In the genomic region with DNA sequence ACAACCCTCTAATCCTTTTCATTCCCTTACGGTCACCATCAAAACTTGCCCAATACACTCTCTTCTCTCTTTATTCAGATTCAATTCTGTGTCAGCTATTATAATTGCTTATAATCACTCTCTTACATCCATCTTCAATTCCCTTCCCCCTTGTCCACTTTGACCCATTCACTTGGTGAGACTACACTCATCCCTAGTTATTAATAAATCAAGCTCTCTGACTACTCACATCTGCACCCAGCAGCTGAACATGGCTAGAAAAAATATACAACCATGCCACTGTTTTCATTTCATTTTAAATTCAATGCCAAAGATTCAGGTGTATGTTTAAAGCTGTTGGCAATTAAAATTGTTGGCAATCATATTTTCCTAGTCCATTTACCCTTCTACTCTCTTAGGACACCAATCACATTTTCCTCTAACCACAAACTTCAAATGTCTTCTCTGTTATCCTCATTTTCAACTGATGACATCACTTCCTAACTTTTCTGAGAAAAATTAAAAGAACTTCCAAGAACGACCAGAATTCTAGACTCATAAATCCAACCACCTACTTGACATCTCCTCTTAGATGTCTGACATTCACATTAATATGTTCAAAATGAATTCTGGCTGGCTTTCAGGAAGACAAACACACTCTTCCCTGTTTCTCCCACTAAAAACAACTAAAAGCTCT, we compare ENCODE assay signal across 11 cellular contexts. TPM values are rescaled to one million over a fixed set of nuclear protein-coding genes. Genes with fewer than 3 reads are reported as not detected.
A peak's percentile ranks its signal among the peaks of the same experiment; 100 is the strongest.
DNase-seq lines count a peak whose midpoint lies in the region; ATAC-seq lines count a peak whose summit lies in the region.
"Had no signal": no experiment of that assay in that cellular context is flagged by ENCODE, and none has a peak within 500 bp of the region (broad histone marks: within the 10 kb centered on the region; RNA-seq: fewer than 3 reads in every experiment).

No MANE protein-coding gene starts in this region.

- H3K4me1 ChIP-seq in aorta (ENCODE audit: control insufficient read depth in 1 of 2, insufficient read depth in 2 of 2, low read length in 2 of 2) = peaks cover 0 to 10% of the 10 kb centered on the region in 2 donors

- no peaks in the 10 kb centered on the region for H3K36me3 ChIP-seq in aorta (ENCODE audit: control insufficient read depth in 1 of 2, insufficient read depth in 2 of 2, low read length in 1 of 2)

- H3K27me3 ChIP-seq in aorta (ENCODE audit: control insufficient read depth in 1 of 2, insufficient read depth in 2 of 2, low read length in 1 of 2) = no peaks in the 10 kb centered on the region
- H3K27me3 ChIP-seq: heart right ventricle had no signal

- peaks cover 11 to 45% of the 10 kb centered on the region in 2 donors for H3K36me3 Mint-ChIP-seq in activated naive CD4-positive, alpha-beta T cell treated with anti-CD3 and anti-CD28 coated beads, Interleukin-2, amount 50 U/mL, for 72 hours

- intact Hi-C loops in aorta (cut with DNase I) = no loop called here

- DNase-seq in A172 (ENCODE audit: low spot score) = peak; percentile 89
- peak; percentile 58 for DNase-seq in ELR (ENCODE audit: low read depth)
- DNase-seq in activated naive CD4-positive, alpha-beta T cell treated with anti-CD3 and anti-CD28 coated beads, Interleukin-2, amount 50 U/mL, for 72 hours (ENCODE audit: low spot score in 2 of 2) = no peak
- DNase-seq in hepatic stellate cell (ENCODE audit: low spot score) = peak; percentile 50
- DNase-seq in NCI-H146 treated with DMSO at 0.1 percent for 48 hours (lab: John Stamatoyannopoulos, UW; ENCODE audit: unreplicated experiment) = no peak
- DNase-seq in D341Med (ENCODE audit: low spot score) = no peak
- DNase-seq in aorta = no peak
- DNase-seq: cortex of kidney, heart right ventricle, NCI-H446 treated with DMSO at 0.1 percent for 48 hours had no signal

- ATAC-seq in activated naive CD4-positive, alpha-beta T cell treated with anti-CD3 and anti-CD28 coated beads, Interleukin-2, amount 50 U/mL, for 72 hours = peak; percentile 19 to 52
- ATAC-seq in GM18867 (IDR thresholded peaks at IDR 0.05; ENCODE audit: unreplicated experiment) (no peak), aorta (ENCODE audit: low FRiP score) (no peak)
- ATAC-seq: heart right ventricle had no signal

- WGBS in aorta, 2 donors = 48 to 49% methylated on average over 2 of the region's 2 CpGs

- peak overlapping the region; percentile 55 to 72 for H3K27ac Mint-ChIP-seq in activated naive CD4-positive, alpha-beta T cell treated with anti-CD3 and anti-CD28 coated beads, Interleukin-2, amount 50 U/mL, for 72 hours

- H3K27ac ChIP-seq in aorta (ENCODE audit: low read depth in 1 of 2, low read length in 2 of 2) = peak overlapping the region in 1 of 2 donors; percentile 49

- H3K9me3 Mint-ChIP-seq in activated naive CD4-positive, alpha-beta T cell treated with anti-CD3 and anti-CD28 coated beads, Interleukin-2, amount 50 U/mL, for 72 hours = peaks cover 0 to 20% of the 10 kb centered on the region in 2 donors

- H3K9me3 ChIP-seq in aorta (ENCODE audit: control insufficient read depth, low read length) = no peaks in the 10 kb centered on the region

- no peak overlapping the region for H3K4me3 ChIP-seq in aorta (ENCODE audit: low read length in 2 of 2)
- H3K4me3 ChIP-seq: heart right ventricle had no signal

RNA-seq across cellular contexts. Expression of a gene that starts 5.5 kb away (rescaled TPM):
- total RNA-seq in A172 (2014; rRNA removed; shearing (Covaris generic)) = 178 and 190 TPM in 2 replicates
- 10 to 100 TPM; 20.6 to 28.1 TPM for total RNA-seq in activated naive CD4-positive, alpha-beta T cell treated with anti-CD3 and anti-CD28 coated beads, Interleukin-2, amount 50 U/mL, for 72 hours
- 10 to 100 TPM; 32.3 to 34.4 TPM for total RNA-seq in aorta
- 10 to 100 TPM; 18.7 to 30.6 TPM for polyA plus RNA-seq in aorta

RNA-seq across cellular contexts. Expression of a gene that starts 41.8 kb away (rescaled TPM):
- 554 and 618 TPM in 2 replicates for total RNA-seq in A172 (2014; rRNA removed; shearing (Covaris generic))
- total RNA-seq in activated naive CD4-positive, alpha-beta T cell treated with anti-CD3 and anti-CD28 coated beads, Interleukin-2, amount 50 U/mL, for 72 hours = 100 to 1,000 TPM; 289 to 522 TPM
- 100 to 1,000 TPM in 1 of 2 donors, 10 to 100 TPM in 1; 92.4 to 100 TPM for total RNA-seq in aorta
- 100 to 1,000 TPM in 1 of 2 donors, 10 to 100 TPM in 1; 72.2 to 126 TPM for polyA plus RNA-seq in aorta

Comparison
In these comparisons a context has a peak if more than half of its experiments do, and no peak if none do; other contexts are left out.
1. DNase-seq: peak in A172 (single experiment), ELR (single experiment) and hepatic stellate cell (single experiment); none in activated naive CD4-positive, alpha-beta T cell treated with anti-CD3 and anti-CD28 coated beads, Interleukin-2, amount 50 U/mL, for 72 hours (0 of 2), NCI-H146 treated with DMSO at 0.1 percent for 48 hours (single experiment), D341Med (single experiment) and aorta (0 of 2).
2. ATAC-seq: peak in activated naive CD4-positive, alpha-beta T cell treated with anti-CD3 and anti-CD28 coated beads, Interleukin-2, amount 50 U/mL, for 72 hours (2 of 2); none in GM18867 (single experiment) and aorta (single experiment).